In the genomic region with DNA sequence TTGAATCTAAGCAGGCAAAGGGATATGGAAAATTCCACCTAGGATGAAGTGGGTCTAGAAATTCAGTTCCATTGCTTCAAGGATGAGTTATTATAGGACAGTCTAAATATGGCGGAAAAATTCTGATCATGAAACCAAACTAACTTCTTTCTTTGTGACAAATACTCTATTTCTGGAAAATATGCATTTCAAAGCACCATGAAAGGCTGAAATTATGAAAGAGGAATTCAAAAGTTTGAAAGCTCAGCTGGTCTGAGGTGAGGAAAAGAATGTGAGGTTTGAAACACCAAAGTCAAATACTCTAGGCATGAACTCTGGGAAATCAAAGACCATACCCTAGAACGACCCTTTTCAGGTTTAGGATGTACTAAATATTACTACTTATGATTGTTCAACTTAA, we compare ENCODE assay signal across 21 cellular contexts. TPM values are rescaled to one million over a fixed set of nuclear protein-coding genes. Genes with fewer than 3 reads are reported as not detected.
"Had no signal": no experiment of that assay in that cellular context is flagged by ENCODE, and none has a peak within 500 bp of the region (broad histone marks: within the 10 kb centered on the region; RNA-seq: fewer than 3 reads in every experiment).

No MANE protein-coding gene starts in this region.

- DNase-seq: Kasumi-1, NCI-H1092, NCI-H1417 treated with DMSO at 0.1 percent for 48 hours, NCI-H146, NCI-H1694 treated with DMSO at 0.1 percent for 48 hours, NCI-H2029, NCI-H2081 treated with DMSO at 0.1 percent for 48 hours, NCI-H2171, NCI-H226, NCI-H510A, NCI-H524 treated with DMSO at 0.1 percent for 48 hours, NCI-H69, NCI-H774, SHP77, SK-N-SH had no signal

- H3K9me3 ChIP-seq: SK-N-SH had no signal

- ATAC-seq: K562 had no signal

- H3K4me2 ChIP-seq: SK-N-SH had no signal

- H3K27ac ChIP-seq: HL-60, KMS-11, RWPE1 had no signal

- H3K9ac ChIP-seq: KMS-11, SK-N-SH had no signal

- H3K4me3 ChIP-seq: K562 had no signal

RNA-seq across cellular contexts. Expression of gene COL11A1, which starts 36.4 kb away (rescaled TPM):
- total RNA-seq: MCF 10A had no signal
- polyA plus RNA-seq: IgD-negative memory B cell, K562 had no signal
